In the genomic region with DNA sequence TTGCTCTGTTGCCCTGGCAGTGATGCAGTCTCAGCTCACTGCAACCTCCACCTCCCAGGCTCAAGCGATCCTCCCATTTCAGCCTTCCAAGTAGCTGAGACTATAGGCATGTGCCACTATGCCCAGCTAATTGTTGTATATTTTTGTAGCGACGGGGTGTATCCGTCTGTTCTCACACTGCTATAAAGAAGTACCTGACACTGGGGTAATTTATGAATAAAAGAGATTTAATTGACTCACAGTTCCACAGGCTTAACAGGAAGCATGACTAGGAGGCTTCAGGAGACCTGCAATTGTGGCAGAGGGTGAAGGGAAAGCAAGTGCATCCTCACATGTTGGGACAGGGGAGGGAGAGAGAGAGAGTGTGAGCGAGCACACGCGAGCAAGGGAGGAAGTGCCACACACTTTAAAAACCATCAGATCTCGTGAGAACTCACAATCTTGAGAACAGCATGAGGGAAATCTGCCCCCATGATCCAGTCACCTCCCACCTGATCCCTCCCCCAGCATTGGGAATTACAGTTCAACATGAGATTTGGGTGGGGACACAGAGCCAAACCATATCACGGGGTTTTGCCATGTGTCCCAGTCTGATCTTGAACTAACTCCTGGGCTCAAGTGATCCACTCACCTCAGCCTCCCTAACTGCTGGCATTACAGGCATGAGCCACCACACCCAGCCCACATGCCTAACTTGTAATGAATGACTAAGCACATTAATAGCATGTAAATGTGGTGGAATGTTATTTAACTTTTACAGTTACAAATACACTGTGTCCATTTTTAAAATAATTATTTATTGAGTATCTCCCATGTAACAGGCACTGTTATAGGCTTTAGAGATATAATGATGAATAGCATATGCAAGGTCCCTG, we compare ENCODE assay signal across 17 cellular contexts.
A peak's percentile ranks its signal among the peaks of the same experiment; 100 is the strongest.
DNase-seq lines count a peak whose midpoint lies in the region; TF ChIP-seq lines count a peak whose summit lies in the region.
"Had no signal": no experiment of that assay in that cellular context is flagged by ENCODE, and none has a peak within 500 bp of the region (broad histone marks: within the 10 kb centered on the region; RNA-seq: fewer than 3 reads in every experiment).

No MANE protein-coding gene starts in this region.

- peak; percentile 59 for DNase-seq in EL
- DNase-seq in HT1080 (ENCODE audit: low read depth) = peak; percentile 48
- peak; percentile 32 to 86 for DNase-seq in dermis microvascular lymphatic vessel endothelial cell (ENCODE audit: low read depth in 2 of 2)
- DNase-seq in lung microvascular endothelial cell (ENCODE audit: low read depth in 2 of 2) = peak; percentile 71 to 85
- no peak for DNase-seq in stimulated activated CD4-positive, alpha-beta T cell treated with anti-CD3 and anti-CD28 coated beads, Interleukin-4, amount 100 ng/mL, for 1 hour
- DNase-seq in DMS79 treated with DMSO at 0.1 percent for 48 hours (lab: John Stamatoyannopoulos, UW) = no peak
- DNase-seq in activated CD8-positive, alpha-beta memory T cell treated with anti-CD3 and anti-CD28 coated beads, Interleukin-2, amount 50 U/mL, for 48 hours = no peak
- no peak for DNase-seq in coronary artery (ENCODE audit: low spot score)
- DNase-seq: aorta; CD4-positive, alpha-beta memory T cell; heart left ventricle; left ventricle myocardium superior; NCI-H1694 treated with DMSO at 0.1 percent for 48 hours; NCI-H748 treated with DMSO at 0.1 percent for 48 hours; spleen; thyroid gland had no signal

- H3K27ac ChIP-seq in coronary artery = no peak overlapping the region
- H3K27ac ChIP-seq: heart left ventricle, neutrophil, spleen, thyroid gland had no signal

- H3K4me3 ChIP-seq in coronary artery = no peak overlapping the region
- H3K4me3 ChIP-seq: heart left ventricle, spleen, thyroid gland had no signal

- no peak for TF ChIP-seq CTCF in coronary artery (IDR thresholded peaks at IDR 0.05)

Comparison
In these comparisons a context has a peak if more than half of its experiments do, and no peak if none do; other contexts are left out.
1. DNase-seq: peak in EL (single experiment), HT1080 (single experiment), dermis microvascular lymphatic vessel endothelial cell (2 of 2) and lung microvascular endothelial cell (2 of 2); none in stimulated activated CD4-positive, alpha-beta T cell treated with anti-CD3 and anti-CD28 coated beads, Interleukin-4, amount 100 ng/mL, for 1 hour (single experiment), DMS79 treated with DMSO at 0.1 percent for 48 hours (single experiment), activated CD8-positive, alpha-beta memory T cell treated with anti-CD3 and anti-CD28 coated beads, Interleukin-2, amount 50 U/mL, for 48 hours (single experiment) and coronary artery (single experiment).